In the genomic region with DNA sequence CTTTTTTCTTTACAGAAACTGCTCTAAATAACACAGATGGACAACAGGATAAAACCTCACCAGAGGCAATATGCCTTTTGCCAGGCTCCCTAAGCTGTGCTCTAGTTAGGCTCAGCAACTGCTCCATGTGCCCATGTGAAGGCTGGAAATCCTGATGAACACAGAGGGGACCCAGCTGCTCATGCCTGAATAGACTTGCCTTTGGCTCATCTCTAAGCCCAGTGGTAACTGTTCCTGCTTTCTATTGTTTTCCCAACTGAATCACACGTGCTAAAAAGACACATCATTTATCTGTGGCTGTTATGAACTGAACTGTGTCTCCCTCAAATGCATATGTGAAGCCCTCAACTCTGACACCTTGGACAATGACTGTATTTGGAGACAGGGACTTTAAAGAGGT, we compare ENCODE assay signal across 11 cellular contexts.
DNase-seq lines count a peak whose midpoint lies in the region; ATAC-seq and TF ChIP-seq lines count a peak whose summit lies in the region.
"Had no signal": no experiment of that assay in that cellular context is flagged by ENCODE, and none has a peak within 500 bp of the region (broad histone marks: within the 10 kb centered on the region; RNA-seq: fewer than 3 reads in every experiment).

No MANE protein-coding gene starts in this region.

- H3K4me1 ChIP-seq in adipocyte (ENCODE audit: control insufficient read depth, insufficient read depth, low read length) (peaks cover 35% of the 10 kb centered on the region), right lobe of liver (peaks cover 2 to 11% (median 4%) of the 10 kb centered on the region in 4 donors), stomach smooth muscle (ENCODE audit: control insufficient read depth, insufficient read depth, low read length) (peaks cover 63% of the 10 kb centered on the region)
- H3K4me1 ChIP-seq: A549 had no signal

- WGBS in right lobe of liver (ENCODE audit: insufficient coverage, low coverage, low lambda C conversion rate, missing lambda C conversion rate): 29% methylated on average over 1 of the region's 1 CpG

- no peak for TF ChIP-seq POLR2A in right lobe of liver (IDR thresholded peaks at IDR 0.05)

- no peak for TF ChIP-seq CTCF in right lobe of liver (IDR thresholded peaks at IDR 0.05)

- intact Hi-C loops in right lobe of liver (cut with DNase I): loop anchor here in 1 of 2 donors (10.0 kb wide), 1 partner anchor 176 kb away; no protein-coding TSS in a partner anchor

- H3K9ac ChIP-seq in adipocyte (ENCODE audit: low read length): peak overlapping the region; percentile 48
- H3K9ac ChIP-seq in stomach smooth muscle (ENCODE audit: low read length in 2 of 2): peak overlapping the region; percentile 25 to 51

- peak; percentile 14 for DNase-seq in NCI-H2227 (lab: John Stamatoyannopoulos, UW; ENCODE audit: unreplicated experiment)
- no peak for DNase-seq in NCI-H2227 treated with DMSO at 0.1 percent for 48 hours (lab: John Stamatoyannopoulos, UW)
- no peak for DNase-seq in adipocyte (ENCODE audit: low read depth)
- no peak for DNase-seq in right lobe of liver
- no peak for DNase-seq in SKM-1 treated with dmso at 0.1 percent for 144 hours (lab: John Stamatoyannopoulos, UW; ENCODE audit: unreplicated experiment)
- DNase-seq: DMS79 treated with DMSO at 0.1 percent for 48 hours, NCI-H187 had no signal

- no peaks in the 10 kb centered on the region for H3K9me3 ChIP-seq in adipocyte (ENCODE audit: control insufficient read depth, low read length)
- H3K9me3 ChIP-seq in right lobe of liver: no peaks in the 10 kb centered on the region
- H3K9me3 ChIP-seq in stomach smooth muscle (ENCODE audit: control insufficient read depth in 2 of 2, low read length in 2 of 2): no peaks in the 10 kb centered on the region
- H3K9me3 ChIP-seq: A549 had no signal

- H3K4me3 ChIP-seq in adipocyte (ENCODE audit: low read length): no peak overlapping the region
- H3K4me3 ChIP-seq in right lobe of liver: no peak overlapping the region
- H3K4me3 ChIP-seq in stomach smooth muscle (ENCODE audit: low read length in 2 of 2): no peak overlapping the region
- H3K4me3 ChIP-seq: A549 had no signal

- H3K27ac ChIP-seq in right lobe of liver (peak overlapping the region in 2 of 3 donors; percentile 28 to 57), stomach smooth muscle (ENCODE audit: low read length) (peak overlapping the region; percentile 74)
- H3K27ac ChIP-seq: A549 had no signal

- H3K36me3 ChIP-seq in adipocyte (ENCODE audit: control insufficient read depth, insufficient read depth, low read length, severe bottlenecking) (peaks cover 5% of the 10 kb centered on the region), right lobe of liver (no peaks in the 10 kb centered on the region), stomach smooth muscle (ENCODE audit: control insufficient read depth in 2 of 2, insufficient read depth in 2 of 2, low read length in 2 of 2) (peaks cover 4 to 12% of the 10 kb centered on the region in 2 donors)

- H3K27me3 ChIP-seq in adipocyte (replicated peaks; ENCODE audit: control insufficient read depth, insufficient read depth, low read length) (no peaks in the 10 kb centered on the region), right lobe of liver (no peaks in the 10 kb centered on the region), stomach smooth muscle (ENCODE audit: control insufficient read depth in 1 of 2, insufficient read depth in 2 of 2, low read length in 2 of 2) (no peaks in the 10 kb centered on the region)

- ATAC-seq in right lobe of liver: peak in 2 of 4 donors; percentile 6 to 7
- no peak for ATAC-seq in GM21526 (IDR thresholded peaks at IDR 0.05; ENCODE audit: low FRiP score, unreplicated experiment)
- ATAC-seq in HG02571 (IDR thresholded peaks at IDR 0.05; ENCODE audit: unreplicated experiment): no peak
- ATAC-seq: A549 had no signal
